ENCODE assay signal across 13 cellular contexts in the genomic region with DNA sequence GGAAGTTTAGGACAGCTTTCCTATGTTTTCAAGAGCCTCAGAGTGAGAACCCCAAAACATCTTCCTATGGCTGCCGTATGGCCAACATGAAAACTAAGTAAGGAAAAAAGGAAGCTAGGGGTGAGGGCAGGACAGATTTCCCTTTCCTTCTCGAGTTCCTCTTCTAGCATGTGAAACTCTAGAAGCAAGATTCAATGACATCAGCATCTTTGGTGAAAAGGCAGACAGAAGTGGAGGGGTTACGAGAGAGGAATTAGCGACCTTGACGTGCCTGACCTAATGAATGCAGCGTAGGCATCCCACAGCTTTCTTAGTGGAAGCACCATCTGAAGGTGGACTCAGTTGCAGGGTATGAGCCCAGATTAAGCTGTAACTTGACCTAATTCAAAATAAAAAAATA. TPM values are rescaled to one million over a fixed set of nuclear protein-coding genes. Genes with fewer than 3 reads are reported as not detected.
DNase-seq lines count a peak whose midpoint lies in the region; ATAC-seq, FAIRE-seq and TF ChIP-seq lines count a peak whose summit lies in the region.
"Had no signal": no experiment of that assay in that cellular context is flagged by ENCODE, and none has a peak within 500 bp of the region (broad histone marks: within the 10 kb centered on the region; RNA-seq: fewer than 3 reads in every experiment).

No MANE protein-coding gene starts in this region.

- ATAC-seq in stimulated activated naive B cell treated with anti-CD40 and anti-IgM and Interleukin-4, amounts not matched to agents 10 μg/mL and 1 μg/mL and 100 μg/mL, for 72 hours (replicated peaks), result peak; percentile 85 to 86
- ATAC-seq in HG02938 (IDR thresholded peaks at IDR 0.05; ENCODE audit: unreplicated experiment), result no peak

- peak overlapping the region; percentile 94 for H3K27ac Mint-ChIP-seq in stimulated activated naive B cell treated with anti-CD40 and anti-IgM and Interleukin-4, amounts not matched to agents 10 μg/mL and 1 μg/mL and 100 μg/mL, for 72 hours
- H3K27ac Mint-ChIP-seq in progenitor cell of endocrine pancreas, result no peak overlapping the region

- peak overlapping the region in 1 of 2 donors; percentile 51 for H3K4me3 Mint-ChIP-seq in stimulated activated naive B cell treated with anti-CD40 and anti-IgM and Interleukin-4, amounts not matched to agents 10 μg/mL and 1 μg/mL and 100 μg/mL, for 72 hours
- no peak overlapping the region for H3K4me3 Mint-ChIP-seq in progenitor cell of endocrine pancreas (ENCODE audit: low read depth)

- H3K27me3 Mint-ChIP-seq in stimulated activated naive B cell treated with anti-CD40 and anti-IgM and Interleukin-4, amounts not matched to agents 10 μg/mL and 1 μg/mL and 100 μg/mL, for 72 hours, result peaks cover 0 to 5% of the 10 kb centered on the region in 2 donors
- no peaks in the 10 kb centered on the region for H3K27me3 Mint-ChIP-seq in progenitor cell of endocrine pancreas

- H3K4me1 Mint-ChIP-seq in stimulated activated naive B cell treated with anti-CD40 and anti-IgM and Interleukin-4, amounts not matched to agents 10 μg/mL and 1 μg/mL and 100 μg/mL, for 72 hours, result peaks cover 28 to 48% of the 10 kb centered on the region in 2 donors
- peaks cover 38% of the 10 kb centered on the region for H3K4me1 Mint-ChIP-seq in progenitor cell of endocrine pancreas (ENCODE audit: low read depth)

- no peaks in the 10 kb centered on the region for H3K9me3 Mint-ChIP-seq in stimulated activated naive B cell treated with anti-CD40 and anti-IgM and Interleukin-4, amounts not matched to agents 10 μg/mL and 1 μg/mL and 100 μg/mL, for 72 hours
- no peaks in the 10 kb centered on the region for H3K9me3 Mint-ChIP-seq in progenitor cell of endocrine pancreas (ENCODE audit: low read depth)

- TF ChIP-seq CTCF in progenitor cell of endocrine pancreas (IDR thresholded peaks at IDR 0.05; ENCODE audit: unreplicated experiment), result no peak

- FAIRE-seq in GM19239 (lab: Jason Lieb, UNC), result peak; percentile 96
- FAIRE-seq: pancreas had no signal

- DNase-seq in GM19239 (ENCODE audit: insufficient read length, low spot score) (no peak), NOMO-1 (lab: John Stamatoyannopoulos, UW; ENCODE audit: unreplicated experiment in 2 of 2) (peak; percentile 63 to 89), globus pallidus (ENCODE audit: low spot score) (peak; percentile 59), progenitor cell of endocrine pancreas (ENCODE audit: low spot score, unreplicated experiment) (no peak), mucosa of gallbladder (ENCODE audit: low spot score) (no peak)
- no peak for DNase-seq in stimulated activated naive B cell treated with anti-CD40 and anti-IgM and Interleukin-4, amounts not matched to agents 10 μg/mL and 1 μg/mL and 100 μg/mL, for 72 hours
- DNase-seq: activated CD4-positive, alpha-beta T cell treated with anti-CD3 and anti-CD28 coated beads for 1 hour; Calu3; kidney glomerular epithelial cell; NCI-H2227 treated with DMSO at 0.1 percent for 48 hours; pancreas; SHP77 had no signal

- H3K36me3 Mint-ChIP-seq in stimulated activated naive B cell treated with anti-CD40 and anti-IgM and Interleukin-4, amounts not matched to agents 10 μg/mL and 1 μg/mL and 100 μg/mL, for 72 hours, result no peaks in the 10 kb centered on the region
- H3K36me3 Mint-ChIP-seq in progenitor cell of endocrine pancreas (ENCODE audit: insufficient read depth), result no peaks in the 10 kb centered on the region

RNA-seq across cellular contexts. Expression of a gene that starts 47.9 kb away (rescaled TPM):
- 68.4 and 72.4 TPM in 2 replicates for total RNA-seq in progenitor cell of endocrine pancreas
- 53.5 TPM for total RNA-seq in mucosa of gallbladder

Comparison
In these comparisons a context has a peak if more than half of its experiments do, and no peak if none do; other contexts are left out.
1. DNase-seq: peak in NOMO-1 (2 of 2) and globus pallidus (single experiment); none in GM19239 (single experiment), stimulated activated naive B cell treated with anti-CD40 and anti-IgM and Interleukin-4, amounts not matched to agents 10 μg/mL and 1 μg/mL and 100 μg/mL, for 72 hours (single experiment), progenitor cell of endocrine pancreas (single experiment) and mucosa of gallbladder (single experiment).